ENCODE assay signal across 8 cellular contexts in genomic region chr9:2125909-2126308, GRCh38.
DNase-seq lines count a peak whose midpoint lies in the region; ATAC-seq and TF ChIP-seq lines count a peak whose summit lies in the region.

No MANE protein-coding gene starts in this region.

- WGBS in esophagus muscularis mucosa: 14% methylated on average over 3 of the region's 3 CpGs
- WGBS in spleen, 5 donors: 32 to 44% (median 39%) methylated on average over 3 of the region's 3 CpGs

- TF ChIP-seq POLR2A in esophagus muscularis mucosa (IDR thresholded peaks at IDR 0.05; ENCODE audit: low read depth): no peak
- no peak for TF ChIP-seq POLR2A in spleen (IDR thresholded peaks at IDR 0.05)

- no peaks in the 10 kb centered on the region for H3K9me3 ChIP-seq in esophagus muscularis mucosa
- H3K9me3 ChIP-seq in spleen: no peaks in the 10 kb centered on the region

- H3K4me3 ChIP-seq in AG10803 (ENCODE audit: low read length) (peak overlapping the region; percentile 10; the same call in 1 of the 2 replicates), esophagus muscularis mucosa (peak overlapping the region in 3 of 4 donors; percentile 20 to 34 (median 25)), spleen (peak overlapping the region in 3 of 8 donors; percentile 12 to 39 (median 20))

- intact Hi-C loops in esophagus muscularis mucosa (cut with DNase I) (loop anchor here (10.0 kb wide), 2 partner anchors 111 to 369 kb away; partner anchors contain the start of gene SMARCA2), spleen (cut with DNase I; ENCODE audit: low total_unique reads) (no loop called here)

- H3K36me3 ChIP-seq in esophagus muscularis mucosa (peaks cover 0 to 25% (median 14%) of the 10 kb centered on the region in 4 donors), spleen (peaks cover 4 to 94% (median 38%) of the 10 kb centered on the region in 6 donors)

- H3K4me1 ChIP-seq in esophagus muscularis mucosa: peaks cover 55 to 82% (median 74%) of the 10 kb centered on the region in 4 donors
- peaks cover 21 to 75% (median 44%) of the 10 kb centered on the region in 6 donors for H3K4me1 ChIP-seq in spleen

- H3K27ac ChIP-seq in esophagus muscularis mucosa (replicated peaks in 1 of 4) (peak overlapping the region; percentile 80 to 83 (median 82)), spleen (peak overlapping the region in 7 of 8 donors; percentile 58 to 84 (median 70))

- TF ChIP-seq EP300 in esophagus muscularis mucosa (IDR thresholded peaks at IDR 0.05): no peak

- no peaks in the 10 kb centered on the region for H3K27me3 ChIP-seq in esophagus muscularis mucosa
- H3K27me3 ChIP-seq in spleen (replicated peaks in 1 of 7): no peaks in the 10 kb centered on the region

- TF ChIP-seq CTCF in AG10803 (conservative IDR thresholded peaks at IDR 0.05; ENCODE audit: low read length): no peak
- no peak for TF ChIP-seq CTCF in esophagus muscularis mucosa (IDR thresholded peaks at IDR 0.05)
- TF ChIP-seq CTCF in spleen (IDR thresholded peaks at IDR 0.05 in 8 of 11, conservative IDR thresholded peaks at IDR 0.05 in 3 of 11): no peak

- DNase-seq in AG10803 (ENCODE audit: low read depth) (no peak), esophagus muscularis mucosa (ENCODE audit: extremely low spot score) (no peak), spleen (no peak), AG08395 (ENCODE audit: low spot score) (no peak), HuH-7.5 (ENCODE audit: low spot score) (no peak)
- DNase-seq in stimulated activated CD4-positive, alpha-beta T cell treated with anti-CD3 and anti-CD28 coated beads, Interleukin-4, amount 100 ng/mL, for 1 hour: no peak

- peak; percentile 96 for ATAC-seq in GM19395 (IDR thresholded peaks at IDR 0.05; ENCODE audit: unreplicated experiment)
- peak; percentile 85 for ATAC-seq in HG03558 (IDR thresholded peaks at IDR 0.05; ENCODE audit: extremely low read depth, unreplicated experiment)
